Comparison of ENCODE assay signal across 33 cellular contexts in the genomic region with DNA sequence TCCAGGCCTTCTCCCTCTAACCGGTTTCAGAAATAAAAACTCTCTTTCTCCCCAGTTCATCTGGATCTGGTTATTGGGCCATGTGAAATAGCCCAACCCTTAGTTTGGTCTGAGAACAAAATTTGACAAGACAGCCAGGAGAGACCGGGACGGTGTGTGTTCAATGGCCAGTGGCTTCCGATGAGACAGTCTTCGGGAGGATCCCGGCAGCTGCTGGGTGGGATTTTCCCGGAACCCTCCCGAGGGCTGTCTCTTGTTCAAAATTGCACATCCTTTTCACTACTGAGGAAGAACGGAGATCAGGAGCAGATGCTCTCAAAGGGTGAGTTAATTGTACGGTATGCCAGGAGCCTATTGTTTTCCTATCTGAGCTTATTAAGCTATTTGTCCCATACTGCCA.
"Had no signal": no experiment of that assay in that cellular context is flagged by ENCODE, and none has a peak within 500 bp of the region (broad histone marks: within the 10 kb centered on the region; RNA-seq: fewer than 3 reads in every experiment).

No MANE protein-coding gene starts in this region.

- DNase-seq: activated CD4-positive, alpha-beta T cell treated with anti-CD3 and anti-CD28 coated beads for 36 hours; activated CD4-positive, alpha-beta T cell treated with anti-CD3 and anti-CD28 coated beads, Interleukin-2, amount 10 ng/mL, durations not matched to agents 7 days and 5 days; activated CD4-positive, alpha-beta T cell treated with anti-CD3 and anti-CD28 coated beads, Interleukin-2, amount 50 U/mL, for 48 hours; activated CD8-positive, alpha-beta T cell treated with anti-CD3 and anti-CD28 coated beads, Interleukin-2, amount 10 ng/mL, durations not matched to agents 7 days and 5 days; activated gamma-delta T cell; activated naive CD4-positive, alpha-beta T cell treated with anti-CD3 and anti-CD28 coated beads for 36 hours; activated T-cell treated with anti-CD3 and anti-CD28 coated beads, Interleukin-2, amount 50 U/mL, for 24 hours; adrenal gland; central memory CD4-positive, alpha-beta T cell; NCI-H1092 treated with DMSO at 0.1 percent for 48 hours; NCI-H146; NCI-H187; NCI-H2171 treated with DMSO at 0.1 percent for 48 hours; NCI-H2227 treated with DMSO at 0.1 percent for 48 hours; NCI-H446; NCI-H510A treated with DMSO at 0.1 percent for 48 hours; NCI-H526 treated with DMSO at 0.1 percent for 48 hours; NK-92 treated with Interleukin-12 subunit alpha and Interleukin-12 subunit beta, amount 100 ng/mL, for 24 hours; PC-3; Peyer's patch; RPMI8226; SHP77 treated with DMSO at 0.1 percent for 48 hours; SK-N-SH had no signal

- H3K4me1 Mint-ChIP-seq: activated CD4-positive, alpha-beta T cell treated with anti-CD3 and anti-CD28 coated beads for 36 hours; activated CD4-positive, alpha-beta T cell treated with anti-CD3 and anti-CD28 coated beads, Interleukin-2, amount 10 ng/mL, durations not matched to agents 7 days and 5 days; brain; WTC11 had no signal

- H3K36me3 ChIP-seq: adrenal gland, Peyer's patch, SJSA1 had no signal

- H3K4me1 ChIP-seq: adrenal gland, Peyer's patch, SJSA1 had no signal

- H3K36me3 Mint-ChIP-seq: activated naive CD4-positive, alpha-beta T cell treated with anti-CD3 and anti-CD28 coated beads, Interleukin-2, amount 50 U/mL, for 72 hours; brain; WTC11 had no signal

- H3K27me3 ChIP-seq: adrenal gland, Peyer's patch, SJSA1 had no signal

- ATAC-seq: activated CD4-positive, alpha-beta T cell treated with anti-CD3 and anti-CD28 coated beads for 36 hours; activated CD4-positive, CD25-positive, alpha-beta regulatory T cell treated with anti-CD3 and anti-CD28 coated beads, Interleukin-2, amount 50 U/mL, for 24 hours; activated CD8-positive, alpha-beta T cell treated with anti-CD3 and anti-CD28 coated beads, Interleukin-2, amount 10 ng/mL, durations not matched to agents 7 days and 5 days; activated naive CD4-positive, alpha-beta T cell treated with anti-CD3 and anti-CD28 coated beads, Interleukin-2, amount 50 U/mL, for 72 hours; K562; PC-3; WTC11 had no signal

- H3K9me3 ChIP-seq: adrenal gland, Peyer's patch, SJSA1, SK-N-SH had no signal

- H3K4me3 ChIP-seq: adrenal gland, K562, Peyer's patch, SJSA1 had no signal

- H3K27me3 Mint-ChIP-seq: activated CD4-positive, alpha-beta T cell treated with anti-CD3 and anti-CD28 coated beads for 36 hours; activated CD4-positive, alpha-beta T cell treated with anti-CD3 and anti-CD28 coated beads, Interleukin-2, amount 10 ng/mL, durations not matched to agents 7 days and 5 days; activated T-cell treated with anti-CD3 and anti-CD28 coated beads, Interleukin-2, amount 50 U/mL, for 24 hours; brain had no signal

- H3K27ac ChIP-seq: adrenal gland, Peyer's patch, SJSA1 had no signal

- H3K9ac ChIP-seq: SK-N-SH had no signal

- H3K27ac Mint-ChIP-seq: activated CD4-positive, alpha-beta T cell treated with anti-CD3 and anti-CD28 coated beads for 36 hours; activated CD4-positive, alpha-beta T cell treated with anti-CD3 and anti-CD28 coated beads, Interleukin-2, amount 10 ng/mL, durations not matched to agents 7 days and 5 days; activated CD8-positive, alpha-beta T cell treated with anti-CD3 and anti-CD28 coated beads, Interleukin-2, amount 10 ng/mL, durations not matched to agents 7 days and 5 days; activated naive CD4-positive, alpha-beta T cell treated with anti-CD3 and anti-CD28 coated beads for 36 hours; activated naive CD4-positive, alpha-beta T cell treated with anti-CD3 and anti-CD28 coated beads, Interleukin-2, amount 50 U/mL, for 72 hours; activated T-cell treated with anti-CD3 and anti-CD28 coated beads, Interleukin-2, amount 50 U/mL, for 24 hours; activated T-helper 2 cell treated with anti-CD3 and anti-CD28 coated beads, Interferon-gamma antibody, Interleukin-2, Interleukin-4, amounts not matched to agents 10 μg/mL and 5 μg/mL and 100 μg/mL, durations not matched to agents 14 hours and 24 hours and 36 hours; brain; T-helper 1 cell treated with Interleukin-12 subunit alpha and Interleukin-12 subunit beta and Interleukin-4 antibody, amounts not matched to agents 30 μg/mL and 1 μg/mL, for 36 hours; T-helper 2 cell treated with Interferon-gamma antibody and Interleukin-4, amounts not matched to agents 5 μg/mL and 100 μg/mL, for 36 hours had no signal

- H3K4me3 Mint-ChIP-seq: activated CD4-positive, alpha-beta T cell treated with anti-CD3 and anti-CD28 coated beads for 36 hours; activated CD4-positive, alpha-beta T cell treated with anti-CD3 and anti-CD28 coated beads, Interleukin-2, amount 10 ng/mL, durations not matched to agents 7 days and 5 days; activated CD8-positive, alpha-beta T cell treated with anti-CD3 and anti-CD28 coated beads, Interleukin-2, amount 10 ng/mL, durations not matched to agents 7 days and 5 days; activated naive CD4-positive, alpha-beta T cell treated with anti-CD3 and anti-CD28 coated beads for 36 hours; activated T-cell treated with anti-CD3 and anti-CD28 coated beads, Interleukin-2, amount 50 U/mL, for 24 hours; T-helper 1 cell treated with Interleukin-12 subunit alpha and Interleukin-12 subunit beta and Interleukin-4 antibody, amounts not matched to agents 30 μg/mL and 1 μg/mL, for 36 hours; T-helper 2 cell treated with Interferon-gamma antibody and Interleukin-4, amounts not matched to agents 5 μg/mL and 100 μg/mL, for 36 hours; WTC11 had no signal

- H3K4me2 ChIP-seq: SK-N-SH had no signal

- H3K9me3 Mint-ChIP-seq: activated CD4-positive, alpha-beta T cell treated with anti-CD3 and anti-CD28 coated beads, Interleukin-2, amount 10 ng/mL, durations not matched to agents 7 days and 5 days; activated naive CD4-positive, alpha-beta T cell treated with anti-CD3 and anti-CD28 coated beads for 36 hours; activated T-cell treated with anti-CD3 and anti-CD28 coated beads, Interleukin-2, amount 50 U/mL, for 24 hours; activated T-helper 2 cell treated with anti-CD3 and anti-CD28 coated beads, Interferon-gamma antibody, Interleukin-2, Interleukin-4, amounts not matched to agents 10 μg/mL and 5 μg/mL and 100 μg/mL, durations not matched to agents 14 hours and 24 hours and 36 hours; T-helper 1 cell treated with Interleukin-12 subunit alpha and Interleukin-12 subunit beta and Interleukin-4 antibody, amounts not matched to agents 30 μg/mL and 1 μg/mL, for 36 hours; T-helper 2 cell treated with Interferon-gamma antibody and Interleukin-4, amounts not matched to agents 5 μg/mL and 100 μg/mL, for 36 hours; WTC11 had no signal

- FAIRE-seq: bronchial epithelial cell, K562 had no signal
